In the genomic region with DNA sequence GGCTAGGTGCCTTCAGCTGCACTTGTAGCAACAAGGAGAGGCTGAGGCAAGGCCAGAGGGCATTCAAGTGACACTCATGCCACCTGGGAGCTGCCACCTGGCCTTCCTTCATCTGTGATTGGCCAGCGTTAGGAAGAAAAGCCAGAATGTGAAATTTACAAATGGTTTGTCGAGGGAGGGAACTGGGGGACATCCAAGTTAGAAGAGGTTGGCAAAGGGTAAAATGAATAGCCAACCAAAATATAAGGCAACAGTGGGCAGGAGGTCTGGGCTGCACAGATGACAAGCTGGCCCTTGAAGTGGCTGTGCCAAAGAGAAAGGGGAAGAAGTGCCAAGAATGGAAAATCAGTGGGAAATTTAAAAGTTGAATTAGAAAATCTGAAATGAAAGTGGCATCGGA, we compare ENCODE assay signal across 26 cellular contexts.
"Had no signal": no experiment of that assay in that cellular context is flagged by ENCODE, and none has a peak within 500 bp of the region (broad histone marks: within the 10 kb centered on the region; RNA-seq: fewer than 3 reads in every experiment).

No MANE protein-coding gene starts in this region.

- DNase-seq: activated CD4-positive, alpha-beta memory T cell treated with anti-CD3 and anti-CD28 coated beads, Interleukin-2, amount 10 ng/mL, durations not matched to agents 7 days and 5 days; activated CD4-positive, alpha-beta T cell treated with anti-CD3 and anti-CD28 coated beads, Interleukin-2, amount 10 ng/mL, durations not matched to agents 24 days and 14 days; activated CD4-positive, CD25-positive, alpha-beta regulatory T cell treated with anti-CD3 and anti-CD28 coated beads, Interleukin-2, amount 50 U/mL, for 72 hours; activated CD8-positive, alpha-beta memory T cell treated with anti-CD3 and anti-CD28 coated beads, Interleukin-2, amount 50 U/mL, for 48 hours; activated gamma-delta T cell; activated naive CD4-positive, alpha-beta T cell treated with anti-CD3 and anti-CD28 coated beads, Interleukin-2, amount 10 ng/mL, durations not matched to agents 7 days and 5 days; activated naive CD8-positive, alpha-beta T cell treated with anti-CD3 and anti-CD28 coated beads, Interleukin-2, amount 10 ng/mL, durations not matched to agents 7 days and 5 days; activated T-cell treated with anti-CD3 and anti-CD28 coated beads, Interleukin-2, amount 50 U/mL, for 24 hours; amniotic stem cell; colonic mucosa; effector memory CD4-positive, alpha-beta T cell; gastrocnemius medialis; glutamatergic neuron; islet precursor cell; left cardiac atrium; mammary epithelial cell; naive B cell; nephron progenitor cell; right lobe of liver; stimulated activated CD4-positive, alpha-beta T cell treated with anti-CD3 and anti-CD28 coated beads, Interleukin-2, amount 100 ng/mL, for 48 hours; stimulated activated naive CD8-positive, alpha-beta T cell treated with anti-CD3 and anti-CD28 coated beads, Interleukin-15, Interleukin-2, amounts not matched to agents 100 U/mL and 50 U/mL, for 24 hours; T-helper 17 cell; T1000 had no signal

- ATAC-seq: gastrocnemius medialis; left cardiac atrium; right lobe of liver; stimulated activated naive CD8-positive, alpha-beta T cell treated with anti-CD3 and anti-CD28 coated beads, Interleukin-15, Interleukin-2, amounts not matched to agents 100 U/mL and 50 U/mL, for 24 hours; T-helper 17 cell had no signal

- H3K27me3 ChIP-seq: colonic mucosa, right lobe of liver, upper lobe of left lung had no signal

- H3K4me1 ChIP-seq: colonic mucosa, gastrocnemius medialis, upper lobe of left lung had no signal

- H3K9me3 ChIP-seq: colonic mucosa, gastrocnemius medialis, neutrophil, right lobe of liver, upper lobe of left lung had no signal

- H3K36me3 ChIP-seq: colonic mucosa, gastrocnemius medialis, neutrophil, right lobe of liver, upper lobe of left lung had no signal

- H3K4me3 ChIP-seq: colonic mucosa, gastrocnemius medialis, hepatocyte, right lobe of liver, upper lobe of left lung had no signal

- H3K27ac ChIP-seq: colonic mucosa, gastrocnemius medialis, hepatocyte, neutrophil, right lobe of liver, upper lobe of left lung had no signal
